ENCODE assay signal across 30 cellular contexts in genomic region chr3:122307288-122307687, GRCh38. TPM values are rescaled to one million over a fixed set of nuclear protein-coding genes. Genes with fewer than 3 reads are reported as not detected.
"Had no signal": no experiment of that assay in that cellular context is flagged by ENCODE, and none has a peak within 500 bp of the region (broad histone marks: within the 10 kb centered on the region; RNA-seq: fewer than 3 reads in every experiment).

No MANE protein-coding gene starts in this region.

- H3K27me3 ChIP-seq: ascending aorta, cardiac muscle cell, MG63, Peyer's patch had no signal

- H3K4me3 ChIP-seq: ascending aorta, cardiac muscle cell, MG63, Peyer's patch, SJSA1 had no signal

- H3K4me1 ChIP-seq: ascending aorta, SJSA1 had no signal

- H3K9ac ChIP-seq: SK-N-SH had no signal

- DNase-seq: activated CD4-positive, alpha-beta T cell treated with anti-CD3 and anti-CD28 coated beads for 36 hours; activated CD4-positive, alpha-beta T cell treated with anti-CD3 and anti-CD28 coated beads, Interleukin-2, amount 10 ng/mL, durations not matched to agents 7 days and 5 days; activated CD4-positive, alpha-beta T cell treated with anti-CD3 and anti-CD28 coated beads, Interleukin-2, amount 50 U/mL, for 48 hours; activated CD8-positive, alpha-beta T cell treated with anti-CD3 and anti-CD28 coated beads, Interleukin-2, amount 10 ng/mL, durations not matched to agents 7 days and 5 days; activated gamma-delta T cell; activated naive CD4-positive, alpha-beta T cell treated with Interleukin-2 at 50 U/mL for 16 hours; activated naive CD8-positive, alpha-beta T cell treated with anti-CD3 and anti-CD28 coated beads, Interleukin-2, amount 10 ng/mL, durations not matched to agents 7 days and 5 days; activated T-cell treated with anti-CD3 and anti-CD28 coated beads, Interleukin-2, amount 50 U/mL, for 24 hours; amygdala; MG63; NCI-H1048; NCI-H1105 treated with DMSO at 0.1 percent for 48 hours; NCI-H1436; NCI-H1694; NCI-H2029; NCI-H345; NCI-H524 treated with DMSO at 0.1 percent for 48 hours; NK-92 treated with Interleukin-12 subunit alpha and Interleukin-12 subunit beta, amount 100 ng/mL, for 24 hours; PC-3; Peyer's patch; RPMI8226; SHP77 treated with DMSO at 0.1 percent for 48 hours; SK-N-SH had no signal

- FAIRE-seq: TTC549 had no signal

- H3K36me3 ChIP-seq: ascending aorta, cardiac muscle cell, MG63, Peyer's patch, SJSA1 had no signal

- H3K4me2 ChIP-seq: SK-N-SH had no signal

- H3K9me3 ChIP-seq: ascending aorta, MG63, Peyer's patch, SJSA1, SK-N-SH had no signal

- ATAC-seq: activated CD4-positive, alpha-beta T cell treated with anti-CD3 and anti-CD28 coated beads for 36 hours; activated CD4-positive, CD25-positive, alpha-beta regulatory T cell treated with anti-CD3 and anti-CD28 coated beads, Interleukin-2, amount 50 U/mL, for 24 hours; activated CD8-positive, alpha-beta T cell treated with anti-CD3 and anti-CD28 coated beads, Interleukin-2, amount 10 ng/mL, durations not matched to agents 7 days and 5 days; PC-3; WTC11 had no signal

- H3K27ac ChIP-seq: ascending aorta, cardiac muscle cell, Peyer's patch, SJSA1 had no signal

RNA-seq across cellular contexts. Expression of gene CSTA, which starts 17.8 kb away (rescaled TPM):
- total RNA-seq: activated CD4-positive, alpha-beta T cell treated with anti-CD3 and anti-CD28 coated beads for 36 hours; activated CD4-positive, alpha-beta T cell treated with anti-CD3 and anti-CD28 coated beads, Interleukin-2, amount 10 ng/mL, durations not matched to agents 7 days and 5 days; activated CD8-positive, alpha-beta T cell treated with anti-CD3 and anti-CD28 coated beads, Interleukin-2, amount 10 ng/mL, durations not matched to agents 7 days and 5 days; activated naive CD8-positive, alpha-beta T cell treated with anti-CD3 and anti-CD28 coated beads, Interleukin-2, amount 10 ng/mL, durations not matched to agents 7 days and 5 days; activated T-helper 2 cell treated with anti-CD3 and anti-CD28 coated beads, Interferon-gamma antibody, Interleukin-2, Interleukin-4, amounts not matched to agents 10 μg/mL and 5 μg/mL and 100 μg/mL, durations not matched to agents 14 hours and 24 hours and 36 hours; ascending aorta; cardiac muscle cell; PC-3; Peyer's patch; SJSA1; WTC11 had no signal
- polyA plus RNA-seq: cardiac muscle cell, SK-N-SH had no signal
